Comparison of ENCODE assay signal across 6 cellular contexts in genomic region chr14:105721602-105721970, GRCh38.
A peak's percentile ranks its signal among the peaks of the same experiment; 100 is the strongest.
DNase-seq lines count a peak whose midpoint lies in the region; ATAC-seq and TF ChIP-seq lines count a peak whose summit lies in the region.
"Not testable (repeated sequence)": the region's sequence is repeated elsewhere in the genome, so short reads cannot be mapped to it uniquely, and the experiment has no call there.

No MANE protein-coding gene starts in this region.

- not testable (repeated sequence) for H3K27me3 ChIP-seq in RWPE2 (ENCODE audit: insufficient read depth, poor library complexity, severe bottlenecking); sigmoid colon; upper lobe of right lung

- not testable (repeated sequence) for H3K4me1 ChIP-seq in RWPE2 (ENCODE audit: insufficient read depth, poor library complexity, severe bottlenecking); sigmoid colon; upper lobe of right lung

- not testable (repeated sequence) for TF ChIP-seq EP300 in sigmoid colon (IDR thresholded peaks at IDR 0.05)

- peak; percentile 31 for TF ChIP-seq POLR2A in GM15510 (IDR thresholded peaks at IDR 0.05; ENCODE audit: borderline replicate concordance, extremely low read depth, insufficient read length)
- not testable (repeated sequence) for TF ChIP-seq POLR2A in sigmoid colon (IDR thresholded peaks at IDR 0.05)

- intact Hi-C loops in cardiac septum (cut with DNase I); sigmoid colon (cut with DNase I); upper lobe of right lung (cut with DNase I): not testable (repeated sequence)

- TF ChIP-seq CTCF in RWPE2 (IDR thresholded peaks at IDR 0.05; ENCODE audit: poor library complexity, severe bottlenecking); sigmoid colon (IDR thresholded peaks at IDR 0.05); upper lobe of right lung (IDR thresholded peaks at IDR 0.05): not testable (repeated sequence)

- ATAC-seq in RWPE2 (ENCODE audit: low read depth); upper lobe of right lung: not testable (repeated sequence)

- DNase-seq in RWPE2 (ENCODE audit: low spot score) (peak; percentile 64), cardiac septum (ENCODE audit: low spot score) (peak; percentile 58), mesenteric fat pad (ENCODE audit: low spot score) (peak; percentile 68), sigmoid colon (peak; percentile 52), upper lobe of right lung (peak; percentile 25)

- H3K36me3 ChIP-seq in RWPE2 (ENCODE audit: low read depth); sigmoid colon; upper lobe of right lung: not testable (repeated sequence)

- H3K27ac ChIP-seq in RWPE2 (ENCODE audit: poor library complexity, severe bottlenecking); sigmoid colon; upper lobe of right lung: not testable (repeated sequence)

- H3K9me3 ChIP-seq in RWPE2 (ENCODE audit: severe bottlenecking); sigmoid colon; upper lobe of right lung: not testable (repeated sequence)

- H3K4me3 ChIP-seq in RWPE2 (ENCODE audit: severe bottlenecking); sigmoid colon; upper lobe of right lung: not testable (repeated sequence)

- WGBS in sigmoid colon, 2 donors = 84 to 86% methylated on average over 16 to 17 of the region's 17 CpGs
